Comparison of ENCODE assay signal across 7 cellular contexts in the genomic region with DNA sequence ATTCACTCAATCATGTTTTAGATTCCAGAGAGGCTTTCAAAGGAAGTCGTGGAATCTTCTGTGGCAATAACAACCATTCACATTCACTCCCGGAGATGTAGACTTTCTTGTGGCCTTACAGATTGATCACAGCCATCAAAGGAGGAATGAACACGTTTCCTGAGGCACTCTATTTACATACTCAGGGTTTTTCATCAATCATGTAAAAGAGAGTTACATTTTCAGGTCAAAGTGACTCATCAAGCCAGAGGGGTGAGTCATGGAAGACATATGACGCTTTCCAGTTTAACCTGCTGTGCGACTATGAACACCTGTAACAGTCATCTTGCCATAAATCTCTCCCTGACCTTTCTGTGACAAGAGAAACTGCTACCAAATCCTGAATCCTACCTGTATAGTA. TPM values are rescaled to one million over a fixed set of nuclear protein-coding genes. Genes with fewer than 3 reads are reported as not detected.
A peak's percentile ranks its signal among the peaks of the same experiment; 100 is the strongest.
DNase-seq lines count a peak whose midpoint lies in the region; ATAC-seq and TF ChIP-seq lines count a peak whose summit lies in the region.

No MANE protein-coding gene starts in this region.

- peaks cover 43% of the 10 kb centered on the region for H3K4me1 Mint-ChIP-seq in stimulated activated naive CD8-positive, alpha-beta T cell treated with anti-CD3 and anti-CD28 coated beads, Interleukin-15, amount 100 ng/mL, for 72 hours

- peak overlapping the region in 1 of 2 donors; percentile 76 for H3K27ac Mint-ChIP-seq in stimulated activated naive CD8-positive, alpha-beta T cell treated with anti-CD3 and anti-CD28 coated beads, Interleukin-15, amount 100 ng/mL, for 72 hours

- peak; percentile 61 for ATAC-seq in GM19035 (IDR thresholded peaks at IDR 0.05; ENCODE audit: unreplicated experiment)
- ATAC-seq in HG03139 (IDR thresholded peaks at IDR 0.05; ENCODE audit: unreplicated experiment): peak; percentile 55
- ATAC-seq in stimulated activated naive CD8-positive, alpha-beta T cell treated with anti-CD3 and anti-CD28 coated beads, Interleukin-15, amount 100 ng/mL, for 72 hours: peak; percentile 95

- no peak for TF ChIP-seq CTCF in fibroblast of pulmonary artery (IDR thresholded peaks at IDR 0.05; ENCODE audit: low read length, missing control alignments)

- peak; percentile 96 for DNase-seq in SW480 (ENCODE audit: low spot score)
- DNase-seq in fibroblast of pulmonary artery (ENCODE audit: low read depth): peak; percentile 42
- DNase-seq in stimulated activated naive CD8-positive, alpha-beta T cell treated with anti-CD3 and anti-CD28 coated beads, Interleukin-15, amount 100 ng/mL, for 72 hours: peak; percentile 25 to 48
- no peak for DNase-seq in iPS-NIHi7 (ENCODE audit: extremely low spot score)
- no peak for DNase-seq in cerebellum (ENCODE audit: low spot score)

- H3K4me3 Mint-ChIP-seq in stimulated activated naive CD8-positive, alpha-beta T cell treated with anti-CD3 and anti-CD28 coated beads, Interleukin-15, amount 100 ng/mL, for 72 hours: peak overlapping the region; percentile 38 to 66

- no peak overlapping the region for H3K4me3 ChIP-seq in fibroblast of pulmonary artery (replicated peaks; ENCODE audit: low read depth, low read length)

- H3K9me3 Mint-ChIP-seq in stimulated activated naive CD8-positive, alpha-beta T cell treated with anti-CD3 and anti-CD28 coated beads, Interleukin-15, amount 100 ng/mL, for 72 hours: no peaks in the 10 kb centered on the region

- H3K27me3 Mint-ChIP-seq in stimulated activated naive CD8-positive, alpha-beta T cell treated with anti-CD3 and anti-CD28 coated beads, Interleukin-15, amount 100 ng/mL, for 72 hours: peaks cover under 1% of the 10 kb centered on the region

RNA-seq across cellular contexts. Expression of gene RAD23B, which starts 39.3 kb away (rescaled TPM):
- total RNA-seq in cerebellum: 81.3 TPM

Comparison
In these comparisons a context has a peak if more than half of its experiments do, and no peak if none do; other contexts are left out.
1. DNase-seq: peak in SW480 (single experiment), fibroblast of pulmonary artery (single experiment) and stimulated activated naive CD8-positive, alpha-beta T cell treated with anti-CD3 and anti-CD28 coated beads, Interleukin-15, amount 100 ng/mL, for 72 hours (2 of 2); none in iPS-NIHi7 (single experiment) and cerebellum (single experiment).
2. Peak in every context shown above with its lines, with median percentiles within 50 percentile points of each other: ATAC-seq.